In genomic region chr6:111774346-111774703, GRCh38 we compare ENCODE assay signal across 15 cellular contexts.
DNase-seq lines count a peak whose midpoint lies in the region; ATAC-seq, FAIRE-seq and TF ChIP-seq lines count a peak whose summit lies in the region.
"Had no signal": no experiment of that assay in that cellular context is flagged by ENCODE, and none has a peak within 500 bp of the region (broad histone marks: within the 10 kb centered on the region; RNA-seq: fewer than 3 reads in every experiment).

No MANE protein-coding gene starts in this region.

- TF ChIP-seq CTCF in brain (conservative IDR thresholded peaks at IDR 0.05) = no peak
- TF ChIP-seq CTCF in omental fat pad (IDR thresholded peaks at IDR 0.05) = no peak
- no peak for TF ChIP-seq CTCF in suprapubic skin (IDR thresholded peaks at IDR 0.05)

- TF ChIP-seq EP300 in suprapubic skin (IDR thresholded peaks at IDR 0.05) = no peak

- CTCF ChIA-PET in activated CD8-positive, alpha-beta memory T cell treated with anti-CD3 and anti-CD28 coated beads, Interleukin-2, amount 10 ng/mL, durations not matched to agents 7 days and 5 days (lab: Charles Lee) = interaction anchor here (0.6 to 6.4 kb wide), 7 partner anchors 10 to 535 kb away, joined by 3 to 52 read pairs (median 6); no protein-coding TSS in a partner anchor

- H3K27ac ChIP-seq in suprapubic skin = no peak overlapping the region
- H3K27ac ChIP-seq: ovary had no signal

- no peak for DNase-seq in activated CD8-positive, alpha-beta memory T cell treated with anti-CD3 and anti-CD28 coated beads, Interleukin-2, amount 10 ng/mL, durations not matched to agents 7 days and 5 days
- DNase-seq in activated CD8-positive, alpha-beta memory T cell treated with anti-CD3 and anti-CD28 coated beads, Interleukin-2, amount 50 U/mL, for 48 hours = no peak
- DNase-seq in H54 (ENCODE audit: insufficient read length, low spot score) (peak; percentile 8), omental fat pad (ENCODE audit: low spot score) (no peak), suprapubic skin (ENCODE audit: low spot score in 2 of 2) (no peak), NCI-H748 treated with DMSO at 0.1 percent for 48 hours (lab: John Stamatoyannopoulos, UW) (no peak), superior temporal gyrus (ENCODE audit: extremely low spot score) (no peak)
- DNase-seq: activated CD4-positive, alpha-beta T cell treated with anti-CD3 and anti-CD28 coated beads, Interleukin-2, amount 50 U/mL, for 48 hours; activated naive CD4-positive, alpha-beta T cell treated with anti-CD3 and anti-CD28 coated beads, Interleukin-2, amount 50 U/mL, for 16 hours; DMS79 treated with DMSO at 0.1 percent for 48 hours; ovary; T-helper 1 cell had no signal

- peaks cover 7% of the 10 kb centered on the region for H3K4me1 ChIP-seq in suprapubic skin

- TF ChIP-seq POLR2A in H54 (IDR thresholded peaks at IDR 0.05; ENCODE audit: low read depth, low read length) (no peak), suprapubic skin (IDR thresholded peaks at IDR 0.05) (no peak)

- H3K36me3 Mint-ChIP-seq in activated CD8-positive, alpha-beta memory T cell treated with anti-CD3 and anti-CD28 coated beads, Interleukin-2, amount 10 ng/mL, durations not matched to agents 7 days and 5 days = peaks cover 43% of the 10 kb centered on the region
- peaks cover 42% of the 10 kb centered on the region for H3K36me3 Mint-ChIP-seq in brain

- no peaks in the 10 kb centered on the region for H3K9me3 Mint-ChIP-seq in activated CD8-positive, alpha-beta memory T cell treated with anti-CD3 and anti-CD28 coated beads, Interleukin-2, amount 10 ng/mL, durations not matched to agents 7 days and 5 days (ENCODE audit: low read depth)
- no peaks in the 10 kb centered on the region for H3K9me3 Mint-ChIP-seq in brain

- H3K27ac Mint-ChIP-seq in activated CD8-positive, alpha-beta memory T cell treated with anti-CD3 and anti-CD28 coated beads, Interleukin-2, amount 10 ng/mL, durations not matched to agents 7 days and 5 days = peak overlapping the region; percentile 90
- H3K27ac Mint-ChIP-seq in brain = peak overlapping the region in 3 of 5 experiments; percentile 28 to 79 (median 76)

- FAIRE-seq in H54 (lab: Jason Lieb, UNC) = no peak
- FAIRE-seq: GM12878 had no signal

- H3K9me3 ChIP-seq in suprapubic skin = no peaks in the 10 kb centered on the region
- H3K9me3 ChIP-seq: ovary had no signal

- H3K27me3 ChIP-seq in suprapubic skin = no peaks in the 10 kb centered on the region
- H3K27me3 ChIP-seq: ovary had no signal

- 100% methylated on average over 1 of the region's 1 CpG for WGBS in suprapubic skin

- no peaks in the 10 kb centered on the region for H3K36me3 ChIP-seq in suprapubic skin
- H3K36me3 ChIP-seq: ovary had no signal

- no peaks in the 10 kb centered on the region for H3K27me3 Mint-ChIP-seq in activated CD8-positive, alpha-beta memory T cell treated with anti-CD3 and anti-CD28 coated beads, Interleukin-2, amount 10 ng/mL, durations not matched to agents 7 days and 5 days
- no peaks in the 10 kb centered on the region for H3K27me3 Mint-ChIP-seq in brain

- no peak overlapping the region for H3K4me3 ChIP-seq in suprapubic skin
- H3K4me3 ChIP-seq: GM12878, ovary had no signal

- no peak for ATAC-seq in activated CD8-positive, alpha-beta memory T cell treated with anti-CD3 and anti-CD28 coated beads, Interleukin-2, amount 10 ng/mL, durations not matched to agents 7 days and 5 days
- ATAC-seq in omental fat pad (ENCODE audit: low FRiP score) = peak; percentile 41
- ATAC-seq: esophagus mucosa, GM12878 had no signal

- peaks cover 92% of the 10 kb centered on the region for H3K4me1 Mint-ChIP-seq in activated CD8-positive, alpha-beta memory T cell treated with anti-CD3 and anti-CD28 coated beads, Interleukin-2, amount 10 ng/mL, durations not matched to agents 7 days and 5 days
- H3K4me1 Mint-ChIP-seq in brain = peaks cover 86% of the 10 kb centered on the region

- H3K4me3 Mint-ChIP-seq in activated CD8-positive, alpha-beta memory T cell treated with anti-CD3 and anti-CD28 coated beads, Interleukin-2, amount 10 ng/mL, durations not matched to agents 7 days and 5 days = no peak overlapping the region
- no peak overlapping the region for H3K4me3 Mint-ChIP-seq in brain
